ENCODE assay signal across 27 cellular contexts in genomic region chr13:106213028-106213427, GRCh38.
DNase-seq lines count a peak whose midpoint lies in the region; ATAC-seq and TF ChIP-seq lines count a peak whose summit lies in the region.
"Had no signal": no experiment of that assay in that cellular context is flagged by ENCODE, and none has a peak within 500 bp of the region (broad histone marks: within the 10 kb centered on the region; RNA-seq: fewer than 3 reads in every experiment).

No MANE protein-coding gene starts in this region.

- H3K36me3 Mint-ChIP-seq in neural progenitor cell = no peaks in the 10 kb centered on the region
- H3K36me3 Mint-ChIP-seq: CD8-positive, alpha-beta memory T cell; IgD-negative memory B cell had no signal

- peaks cover 7% of the 10 kb centered on the region for H3K4me1 Mint-ChIP-seq in neural progenitor cell
- H3K4me1 Mint-ChIP-seq: CD8-positive, alpha-beta memory T cell; IgD-negative memory B cell; nephron had no signal

- H3K9me3 ChIP-seq in HUES6 (ENCODE audit: control insufficient read depth, insufficient read depth, low read depth, low read length) (no peaks in the 10 kb centered on the region), neural progenitor cell (ENCODE audit: low read depth) (no peaks in the 10 kb centered on the region)
- H3K9me3 ChIP-seq: BE2C, prostate gland, SJCRH30 had no signal

- H3K27ac ChIP-seq in HUES6 (ENCODE audit: low read depth, low read length) = peak overlapping the region; percentile 22
- H3K27ac ChIP-seq in neural progenitor cell = peak overlapping the region; percentile 82
- H3K27ac ChIP-seq: epithelial cell of prostate, prostate gland, SJCRH30 had no signal

- peaks cover 6% of the 10 kb centered on the region; the same call in 1 of the 2 replicates for H3K4me1 ChIP-seq in HUES6 (ENCODE audit: control insufficient read depth, insufficient read depth, low read length)
- H3K4me1 ChIP-seq in neural progenitor cell = peaks cover 21% of the 10 kb centered on the region
- H3K4me1 ChIP-seq: BE2C, prostate gland, SJCRH30 had no signal

- peak overlapping the region; percentile 47 for H3K4me2 ChIP-seq in neural progenitor cell

- intact Hi-C loops in cardiac septum (cut with DNase I) = no loop called here

- peaks cover 9% of the 10 kb centered on the region for H3F3A ChIP-seq in neural progenitor cell (ENCODE audit: low read depth)

- no peaks in the 10 kb centered on the region for H3K27me3 ChIP-seq in HUES6 (ENCODE audit: control insufficient read depth, insufficient read depth, low read length)
- no peaks in the 10 kb centered on the region for H3K27me3 ChIP-seq in neural progenitor cell
- H3K27me3 ChIP-seq: BE2C, SJCRH30 had no signal

- H3K36me3 ChIP-seq in HUES6 (ENCODE audit: control insufficient read depth, insufficient read depth, low read length) = no peaks in the 10 kb centered on the region
- no peaks in the 10 kb centered on the region for H3K36me3 ChIP-seq in neural progenitor cell
- H3K36me3 ChIP-seq: BE2C, prostate gland, SJCRH30 had no signal

- no peaks in the 10 kb centered on the region for H4K20me1 ChIP-seq in neural progenitor cell (ENCODE audit: low read depth)

- TF ChIP-seq CTCF in neural progenitor cell (IDR thresholded peaks at IDR 0.05) = no peak

- ATAC-seq in GM19452 (IDR thresholded peaks at IDR 0.05; ENCODE audit: unreplicated experiment) (no peak), HG02973 (IDR thresholded peaks at IDR 0.05; ENCODE audit: unreplicated experiment) (no peak)

- no peaks in the 10 kb centered on the region for H3K79me2 ChIP-seq in neural progenitor cell (ENCODE audit: low read depth)

- H3K27me3 Mint-ChIP-seq in neural progenitor cell (ENCODE audit: insufficient read depth, low read depth) = no peaks in the 10 kb centered on the region
- H3K27me3 Mint-ChIP-seq: CD8-positive, alpha-beta memory T cell; IgD-negative memory B cell had no signal

- peak overlapping the region; percentile 31 for H2AFZ ChIP-seq in neural progenitor cell (replicated peaks)

- H3K4me3 ChIP-seq in HUES6 (ENCODE audit: low read depth, low read length) (peak overlapping the region; percentile 49), neural progenitor cell (peak overlapping the region; percentile 38)
- H3K4me3 ChIP-seq: lung, prostate gland, SJCRH30 had no signal

- H3K4me3 Mint-ChIP-seq in neural progenitor cell = no peak overlapping the region
- H3K4me3 Mint-ChIP-seq: activated naive CD4-positive, alpha-beta T cell treated with anti-CD3 and anti-CD28 coated beads for 36 hours; activated T-helper 1 cell treated with anti-CD3 and anti-CD28 coated beads, Interleukin-12 subunit alpha, Interleukin-12 subunit beta, Interleukin-2, Interleukin-4 antibody, amounts not matched to agents 30 ng/mL and 10 ng/mL and 1 ng/mL, durations not matched to agents 14 hours and 24 hours and 36 hours; CD8-positive, alpha-beta memory T cell; HFFc6; IgD-negative memory B cell; nephron had no signal

- H3K27ac Mint-ChIP-seq in neural progenitor cell = peak overlapping the region; percentile 54
- H3K27ac Mint-ChIP-seq: activated naive CD4-positive, alpha-beta T cell treated with anti-CD3 and anti-CD28 coated beads for 36 hours; activated T-helper 1 cell treated with anti-CD3 and anti-CD28 coated beads, Interleukin-12 subunit alpha, Interleukin-12 subunit beta, Interleukin-2, Interleukin-4 antibody, amounts not matched to agents 30 ng/mL and 10 ng/mL and 1 ng/mL, durations not matched to agents 14 hours and 24 hours and 36 hours; CD8-positive, alpha-beta memory T cell; HFFc6; IgD-negative memory B cell; nephron had no signal

- H3K9me3 Mint-ChIP-seq in neural progenitor cell = peaks cover 2% of the 10 kb centered on the region
- H3K9me3 Mint-ChIP-seq: activated naive CD4-positive, alpha-beta T cell treated with anti-CD3 and anti-CD28 coated beads for 36 hours; activated T-helper 1 cell treated with anti-CD3 and anti-CD28 coated beads, Interleukin-12 subunit alpha, Interleukin-12 subunit beta, Interleukin-2, Interleukin-4 antibody, amounts not matched to agents 30 ng/mL and 10 ng/mL and 1 ng/mL, durations not matched to agents 14 hours and 24 hours and 36 hours; HFFc6; IgD-negative memory B cell had no signal

- H3K9ac ChIP-seq in HUES6 (ENCODE audit: low read length) = peak overlapping the region; percentile 49
- H3K9ac ChIP-seq in neural progenitor cell = no peak overlapping the region

- peak; percentile 38 for DNase-seq in AG20443 (ENCODE audit: low spot score)
- DNase-seq in astrocyte of the hippocampus (ENCODE audit: low read depth, low spot score) = peak; percentile 10
- DNase-seq in neural progenitor cell (ENCODE audit: low spot score) = peak; percentile 75
- DNase-seq in activated CD4-positive, alpha-beta T cell treated with anti-CD3 and anti-CD28 coated beads, Interleukin-2, amount 50 U/mL, for 4 hours = no peak
- no peak for DNase-seq in cardiac septum (ENCODE audit: low spot score)
- DNase-seq: activated CD4-positive, alpha-beta T cell treated with anti-CD3 and anti-CD28 coated beads, Interleukin-2, amount 50 U/mL, for 1 hour; activated naive CD4-positive, alpha-beta T cell treated with anti-CD3 and anti-CD28 coated beads for 36 hours; BE2C; CD8-positive, alpha-beta memory T cell; DMS153; effector CD4-positive, alpha-beta T cell; glutamatergic neuron; HFFc6; NCI-H1048; NCI-H187; NCI-H526 treated with DMSO at 0.1 percent for 48 hours; SJCRH30; stimulated activated naive CD4-positive, alpha-beta T cell treated with Interleukin-2 at 50 U/mL for 16 hours had no signal

Comparison
In these comparisons a context has a peak if more than half of its experiments do, and no peak if none do; other contexts are left out.
1. DNase-seq: peak in AG20443 (single experiment), astrocyte of the hippocampus (single experiment) and neural progenitor cell (single experiment); none in activated CD4-positive, alpha-beta T cell treated with anti-CD3 and anti-CD28 coated beads, Interleukin-2, amount 50 U/mL, for 4 hours (0 of 2) and cardiac septum (single experiment).